Comparison of ENCODE assay signal across 11 cellular contexts in genomic region chr1:172781513-172782140, GRCh38.
DNase-seq lines count a peak whose midpoint lies in the region; ATAC-seq and TF ChIP-seq lines count a peak whose summit lies in the region.
"Had no signal": no experiment of that assay in that cellular context is flagged by ENCODE, and none has a peak within 500 bp of the region (broad histone marks: within the 10 kb centered on the region; RNA-seq: fewer than 3 reads in every experiment).

No MANE protein-coding gene starts in this region.

- no peaks in the 10 kb centered on the region for H3K9me3 ChIP-seq in GM23248 (ENCODE audit: low read depth)
- H3K9me3 ChIP-seq in CD8-positive, alpha-beta T cell (ENCODE audit: low read length) = no peaks in the 10 kb centered on the region
- no peaks in the 10 kb centered on the region for H3K9me3 ChIP-seq in neural progenitor cell (ENCODE audit: low read depth)
- H3K9me3 ChIP-seq: colonic mucosa had no signal

- DNase-seq in choroid plexus epithelial cell (ENCODE audit: low read depth) (peak; percentile 91), GM23248 (no peak), neural progenitor cell (ENCODE audit: low spot score) (no peak)
- DNase-seq in activated naive CD4-positive, alpha-beta T cell treated with anti-CD3 and anti-CD28 coated beads, Interleukin-2, amount 50 U/mL, for 16 hours = no peak
- no peak for DNase-seq in CD8-positive, alpha-beta T cell
- DNase-seq: activated T-cell treated with anti-CD3 and anti-CD28 coated beads, Interleukin-2, amount 50 U/mL, for 72 hours; colonic mucosa; head of caudate nucleus had no signal

- peaks cover 18% of the 10 kb centered on the region for H3K4me1 Mint-ChIP-seq in CD8-positive, alpha-beta T cell (ENCODE audit: low read depth)
- H3K4me1 Mint-ChIP-seq in neural progenitor cell = no peaks in the 10 kb centered on the region

- TF ChIP-seq CTCF in choroid plexus epithelial cell (conservative IDR thresholded peaks at IDR 0.05; ENCODE audit: low read depth, low read length) (no peak), neural progenitor cell (IDR thresholded peaks at IDR 0.05) (no peak)
- TF ChIP-seq CTCF in CD8-positive, alpha-beta T cell (IDR thresholded peaks at IDR 0.05) = no peak

- H3K9ac ChIP-seq in GM23248 (no peak overlapping the region), neural progenitor cell (no peak overlapping the region)

- no peaks in the 10 kb centered on the region for H3K9me2 ChIP-seq in GM23248 (ENCODE audit: insufficient read depth)

- H3K4me2 ChIP-seq in GM23248 (ENCODE audit: unreplicated experiment) (no peak overlapping the region), neural progenitor cell (no peak overlapping the region)

- in situ Hi-C loops in GM23248 (cut with MboI) = no loop called here

- no peaks in the 10 kb centered on the region for H3K36me3 Mint-ChIP-seq in CD8-positive, alpha-beta T cell
- H3K36me3 Mint-ChIP-seq in neural progenitor cell = no peaks in the 10 kb centered on the region

- H3K36me3 ChIP-seq in GM23248 (ENCODE audit: low read depth) = no peaks in the 10 kb centered on the region
- H3K36me3 ChIP-seq in CD8-positive, alpha-beta T cell (ENCODE audit: insufficient read depth, low read length) = no peaks in the 10 kb centered on the region
- H3K36me3 ChIP-seq in neural progenitor cell = no peaks in the 10 kb centered on the region
- H3K36me3 ChIP-seq: colonic mucosa had no signal

- H3K4me1 ChIP-seq in GM23248 (ENCODE audit: insufficient read depth) (no peaks in the 10 kb centered on the region), neural progenitor cell (no peaks in the 10 kb centered on the region)
- no peaks in the 10 kb centered on the region for H3K4me1 ChIP-seq in CD8-positive, alpha-beta T cell (ENCODE audit: insufficient read depth, low read length)
- H3K4me1 ChIP-seq: colonic mucosa had no signal

- H3K27me3 ChIP-seq in GM23248 (replicated peaks; ENCODE audit: insufficient read depth) = no peaks in the 10 kb centered on the region
- H3K27me3 ChIP-seq in CD8-positive, alpha-beta T cell (ENCODE audit: insufficient read depth, low read length) = no peaks in the 10 kb centered on the region
- H3K27me3 ChIP-seq in neural progenitor cell = no peaks in the 10 kb centered on the region
- H3K27me3 ChIP-seq: colonic mucosa had no signal

- H3K4me3 ChIP-seq in choroid plexus epithelial cell (ENCODE audit: low read depth, low read length) (no peak overlapping the region), GM23248 (no peak overlapping the region), neural progenitor cell (no peak overlapping the region)
- H3K4me3 ChIP-seq in CD8-positive, alpha-beta T cell (ENCODE audit: low read depth, low read length) = no peak overlapping the region
- H3K4me3 ChIP-seq: colonic mucosa had no signal

- no peaks in the 10 kb centered on the region for H4K20me1 ChIP-seq in GM23248 (ENCODE audit: insufficient read depth)
- no peaks in the 10 kb centered on the region for H4K20me1 ChIP-seq in neural progenitor cell (ENCODE audit: low read depth)

- ATAC-seq in GM18502 (IDR thresholded peaks at IDR 0.05; ENCODE audit: poor library complexity, unreplicated experiment) = peak; percentile 67
- peak; percentile 73 for ATAC-seq in GM21423 (IDR thresholded peaks at IDR 0.05; ENCODE audit: unreplicated experiment)
- ATAC-seq in HG03196 (IDR thresholded peaks at IDR 0.05; ENCODE audit: unreplicated experiment) = peak; percentile 60
- ATAC-seq in CD8-positive, alpha-beta T cell = no peak
- ATAC-seq: activated T-cell treated with anti-CD3 and anti-CD28 coated beads, Interleukin-2, amount 50 U/mL, for 72 hours had no signal

- H3K79me2 ChIP-seq in GM23248 (ENCODE audit: insufficient read depth) = no peaks in the 10 kb centered on the region
- H3K79me2 ChIP-seq in neural progenitor cell (ENCODE audit: low read depth) = no peaks in the 10 kb centered on the region

- H3K27me3 Mint-ChIP-seq in CD8-positive, alpha-beta T cell (ENCODE audit: low read depth) = no peaks in the 10 kb centered on the region
- H3K27me3 Mint-ChIP-seq in neural progenitor cell (ENCODE audit: insufficient read depth, low read depth) = no peaks in the 10 kb centered on the region

- H3K4me3 Mint-ChIP-seq in CD8-positive, alpha-beta T cell = no peak overlapping the region
- no peak overlapping the region for H3K4me3 Mint-ChIP-seq in neural progenitor cell
- H3K4me3 Mint-ChIP-seq: activated T-cell treated with anti-CD3 and anti-CD28 coated beads, Interleukin-2, amount 50 U/mL, for 72 hours had no signal

- no peaks in the 10 kb centered on the region for H3F3A ChIP-seq in GM23248 (ENCODE audit: insufficient read depth)
- H3F3A ChIP-seq in neural progenitor cell (ENCODE audit: low read depth) = no peaks in the 10 kb centered on the region

- CTCF ChIA-PET in CD8-positive, alpha-beta T cell (lab: Charles Lee) = interaction anchor here (0.6 to 1.4 kb wide), 3 partner anchors 16 to 1044 kb away, joined by 3 to 4 read pairs (median 3); no protein-coding TSS in a partner anchor

- no peak overlapping the region for H2AFZ ChIP-seq in GM23248
- no peak overlapping the region for H2AFZ ChIP-seq in neural progenitor cell (replicated peaks)

- no peak overlapping the region for H3K27ac Mint-ChIP-seq in CD8-positive, alpha-beta T cell
- no peak overlapping the region for H3K27ac Mint-ChIP-seq in neural progenitor cell
- H3K27ac Mint-ChIP-seq: activated T-cell treated with anti-CD3 and anti-CD28 coated beads, Interleukin-2, amount 50 U/mL, for 72 hours had no signal

- no peak overlapping the region for H3K27ac ChIP-seq in GM23248
- H3K27ac ChIP-seq in CD8-positive, alpha-beta T cell (ENCODE audit: low read depth, low read length) = no peak overlapping the region
- no peak overlapping the region for H3K27ac ChIP-seq in neural progenitor cell
- H3K27ac ChIP-seq: colonic mucosa had no signal

- 68 to 76% methylated on average over 4 of the region's 4 CpGs for WGBS in GM23248 (ENCODE audit: low coverage in 1 of 2, low lambda C conversion rate in 2 of 2, missing lambda C conversion rate in 2 of 2), 2 experiments

- intact Hi-C loops in CD8-positive, alpha-beta T cell (cut with DNase I, micrococcal nuclease) = no loop called here

- no peaks in the 10 kb centered on the region for H3K9me3 Mint-ChIP-seq in CD8-positive, alpha-beta T cell
- peaks cover 6% of the 10 kb centered on the region for H3K9me3 Mint-ChIP-seq in neural progenitor cell

- POLR2A ChIA-PET in CD8-positive, alpha-beta T cell (lab: Charles Lee) = no interaction called here
